In genomic region chr2:42106257-42106816, GRCh38 we compare ENCODE assay signal across 1 cellular context.
A peak's percentile ranks its signal among the peaks of the same experiment; 100 is the strongest.
TF ChIP-seq lines count a peak whose summit lies in the region.

No MANE protein-coding gene starts in this region.

TF ChIP-seq in HepG2, 621 proteins besides CTCF, POLR2A, EP300 and RAD21 (continued from another document and continues in another):
- TF ChIP-seq ZSCAN25 (CRISPR knock-in tag; IDR thresholded peaks at IDR 0.05), result peak; percentile 15; the same call in 1 of the 2 replicates
- TF ChIP-seq, protein P1, sequence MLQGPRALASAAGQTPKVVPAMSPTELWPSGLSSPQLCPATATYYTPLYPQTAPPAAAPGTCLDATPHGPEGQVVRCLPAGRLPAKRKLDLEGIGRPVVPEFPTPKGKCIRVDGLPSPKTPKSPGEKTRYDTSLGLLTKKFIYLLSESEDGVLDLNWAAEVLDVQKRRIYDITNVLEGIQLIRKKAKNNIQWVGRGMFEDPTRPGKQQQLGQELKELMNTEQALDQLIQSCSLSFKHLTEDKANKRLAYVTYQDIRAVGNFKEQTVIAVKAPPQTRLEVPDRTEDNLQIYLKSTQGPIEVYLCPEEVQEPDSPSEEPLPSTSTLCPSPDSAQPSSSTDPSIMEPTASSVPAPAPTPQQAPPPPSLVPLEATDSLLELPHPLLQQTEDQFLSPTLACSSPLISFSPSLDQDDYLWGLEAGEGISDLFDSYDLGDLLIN (CRISPR knock-in tag; IDR thresholded peaks at IDR 0.05; ENCODE audit: borderline replicate concordance), result 0 out of 2 replicates have a peak, but pooled peaks have one; percentile 42
- TF ChIP-seq, protein P2, sequence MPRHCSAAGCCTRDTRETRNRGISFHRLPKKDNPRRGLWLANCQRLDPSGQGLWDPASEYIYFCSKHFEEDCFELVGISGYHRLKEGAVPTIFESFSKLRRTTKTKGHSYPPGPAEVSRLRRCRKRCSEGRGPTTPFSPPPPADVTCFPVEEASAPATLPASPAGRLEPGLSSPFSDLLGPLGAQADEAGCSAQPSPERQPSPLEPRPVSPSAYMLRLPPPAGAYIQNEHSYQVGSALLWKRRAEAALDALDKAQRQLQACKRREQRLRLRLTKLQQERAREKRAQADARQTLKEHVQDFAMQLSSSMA (CRISPR knock-in tag; IDR thresholded peaks at IDR 0.05), result no peak; the same call in 1 of the 2 replicates
- 0 out of 2 replicates have a peak, but pooled peaks have one; percentile 2 for TF ChIP-seq TSC22D2 (CRISPR knock-in tag; IDR thresholded peaks at IDR 0.05; ENCODE audit: borderline replicate concordance)
- 0 out of 2 replicates have a peak, but pooled peaks have one; percentile 4 for TF ChIP-seq ZNF44 (CRISPR knock-in tag; IDR thresholded peaks at IDR 0.05)
- no peak for TF ChIP-seq ZNF549 (CRISPR knock-in tag; IDR thresholded peaks at IDR 0.05)
- 0 out of 2 replicates have a peak, but pooled peaks have one; percentile 5 for TF ChIP-seq ZNF878 (CRISPR knock-in tag; IDR thresholded peaks at IDR 0.05)
- TF ChIP-seq ZBTB3 (CRISPR knock-in tag; IDR thresholded peaks at IDR 0.05; ENCODE audit: borderline replicate concordance, low read depth), result 0 out of 2 replicates have a peak, but pooled peaks have one; percentile 3
- TF ChIP-seq SP1 (IDR thresholded peaks at IDR 0.05), result no peak
- no peak for TF ChIP-seq SP1 (CRISPR knock-in tag; IDR thresholded peaks at IDR 0.05)
- no peak for TF ChIP-seq ZSCAN5A (CRISPR knock-in tag; IDR thresholded peaks at IDR 0.05; ENCODE audit: borderline replicate concordance)
- TF ChIP-seq PITX1 (CRISPR knock-in tag; IDR thresholded peaks at IDR 0.05), result no peak
- no peak for TF ChIP-seq GTF2F1 (IDR thresholded peaks at IDR 0.05; ENCODE audit: low read length)
- 0 out of 2 replicates have a peak, but pooled peaks have one; percentile 81 for TF ChIP-seq STAT6 (CRISPR knock-in tag; IDR thresholded peaks at IDR 0.05; ENCODE audit: borderline replicate concordance)
- TF ChIP-seq IKZF5 (CRISPR knock-in tag; IDR thresholded peaks at IDR 0.05), result 0 out of 2 replicates have a peak, but pooled peaks have one; percentile 12
- 0 out of 2 replicates have a peak, but pooled peaks have one; percentile 9 for TF ChIP-seq CSRNP1 (CRISPR knock-in tag; IDR thresholded peaks at IDR 0.05)
- TF ChIP-seq RBFOX2 (IDR thresholded peaks at IDR 0.05; ENCODE audit: low read depth, low read length), result peak; percentile 68
- 0 out of 2 replicates have a peak, but pooled peaks have one; percentile 8 for TF ChIP-seq DRAP1 (CRISPR knock-in tag; IDR thresholded peaks at IDR 0.05)
- no peak for TF ChIP-seq NPAS2 (CRISPR knock-in tag; IDR thresholded peaks at IDR 0.05; ENCODE audit: borderline replicate concordance)
- 0 out of 2 replicates have a peak, but pooled peaks have one; percentile 52 for TF ChIP-seq SAFB2 (CRISPR knock-in tag; IDR thresholded peaks at IDR 0.05; ENCODE audit: borderline replicate concordance, low read depth)
- 0 out of 2 replicates have a peak, but pooled peaks have one; percentile 8 for TF ChIP-seq ZNF670 (CRISPR knock-in tag; IDR thresholded peaks at IDR 0.05; ENCODE audit: borderline replicate concordance)
- peak; percentile 3; the same call in 1 of the 2 replicates for TF ChIP-seq HMG20A (CRISPR knock-in tag; IDR thresholded peaks at IDR 0.05; ENCODE audit: borderline replicate concordance)
- TF ChIP-seq, protein P3, sequence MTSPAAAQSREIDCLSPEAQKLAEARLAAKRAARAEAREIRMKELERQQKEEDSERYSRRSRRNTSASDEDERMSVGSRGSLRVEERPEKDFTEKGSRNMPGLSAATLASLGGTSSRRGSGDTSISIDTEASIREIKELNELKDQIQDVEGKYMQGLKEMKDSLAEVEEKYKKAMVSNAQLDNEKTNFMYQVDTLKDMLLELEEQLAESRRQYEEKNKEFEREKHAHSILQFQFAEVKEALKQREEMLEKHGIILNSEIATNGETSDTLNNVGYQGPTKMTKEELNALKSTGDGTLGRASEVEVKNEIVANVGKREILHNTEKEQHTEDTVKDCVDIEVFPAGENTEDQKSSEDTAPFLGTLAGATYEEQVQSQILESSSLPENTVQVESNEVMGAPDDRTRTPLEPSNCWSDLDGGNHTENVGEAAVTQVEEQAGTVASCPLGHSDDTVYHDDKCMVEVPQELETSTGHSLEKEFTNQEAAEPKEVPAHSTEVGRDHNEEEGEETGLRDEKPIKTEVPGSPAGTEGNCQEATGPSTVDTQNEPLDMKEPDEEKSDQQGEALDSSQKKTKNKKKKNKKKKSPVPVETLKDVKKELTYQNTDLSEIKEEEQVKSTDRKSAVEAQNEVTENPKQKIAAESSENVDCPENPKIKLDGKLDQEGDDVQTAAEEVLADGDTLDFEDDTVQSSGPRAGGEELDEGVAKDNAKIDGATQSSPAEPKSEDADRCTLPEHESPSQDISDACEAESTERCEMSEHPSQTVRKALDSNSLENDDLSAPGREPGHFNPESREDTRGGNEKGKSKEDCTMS (CRISPR knock-in tag; conservative IDR thresholded peaks at IDR 0.05), result 0 out of 2 replicates have a peak, but pooled peaks have one; percentile 0
- TF ChIP-seq ZNF83 (CRISPR knock-in tag; IDR thresholded peaks at IDR 0.05; ENCODE audit: borderline replicate concordance), result 0 out of 2 replicates have a peak, but pooled peaks have one; percentile 18
- no peak for TF ChIP-seq SOX6 (IDR thresholded peaks at IDR 0.05)
- peak; percentile 27; the same call in 1 of the 2 replicates for TF ChIP-seq SOX6 (CRISPR knock-in tag; IDR thresholded peaks at IDR 0.05)
- TF ChIP-seq LBX2 (CRISPR knock-in tag; IDR thresholded peaks at IDR 0.05; ENCODE audit: borderline replicate concordance), result no peak
- TF ChIP-seq, protein P4, sequence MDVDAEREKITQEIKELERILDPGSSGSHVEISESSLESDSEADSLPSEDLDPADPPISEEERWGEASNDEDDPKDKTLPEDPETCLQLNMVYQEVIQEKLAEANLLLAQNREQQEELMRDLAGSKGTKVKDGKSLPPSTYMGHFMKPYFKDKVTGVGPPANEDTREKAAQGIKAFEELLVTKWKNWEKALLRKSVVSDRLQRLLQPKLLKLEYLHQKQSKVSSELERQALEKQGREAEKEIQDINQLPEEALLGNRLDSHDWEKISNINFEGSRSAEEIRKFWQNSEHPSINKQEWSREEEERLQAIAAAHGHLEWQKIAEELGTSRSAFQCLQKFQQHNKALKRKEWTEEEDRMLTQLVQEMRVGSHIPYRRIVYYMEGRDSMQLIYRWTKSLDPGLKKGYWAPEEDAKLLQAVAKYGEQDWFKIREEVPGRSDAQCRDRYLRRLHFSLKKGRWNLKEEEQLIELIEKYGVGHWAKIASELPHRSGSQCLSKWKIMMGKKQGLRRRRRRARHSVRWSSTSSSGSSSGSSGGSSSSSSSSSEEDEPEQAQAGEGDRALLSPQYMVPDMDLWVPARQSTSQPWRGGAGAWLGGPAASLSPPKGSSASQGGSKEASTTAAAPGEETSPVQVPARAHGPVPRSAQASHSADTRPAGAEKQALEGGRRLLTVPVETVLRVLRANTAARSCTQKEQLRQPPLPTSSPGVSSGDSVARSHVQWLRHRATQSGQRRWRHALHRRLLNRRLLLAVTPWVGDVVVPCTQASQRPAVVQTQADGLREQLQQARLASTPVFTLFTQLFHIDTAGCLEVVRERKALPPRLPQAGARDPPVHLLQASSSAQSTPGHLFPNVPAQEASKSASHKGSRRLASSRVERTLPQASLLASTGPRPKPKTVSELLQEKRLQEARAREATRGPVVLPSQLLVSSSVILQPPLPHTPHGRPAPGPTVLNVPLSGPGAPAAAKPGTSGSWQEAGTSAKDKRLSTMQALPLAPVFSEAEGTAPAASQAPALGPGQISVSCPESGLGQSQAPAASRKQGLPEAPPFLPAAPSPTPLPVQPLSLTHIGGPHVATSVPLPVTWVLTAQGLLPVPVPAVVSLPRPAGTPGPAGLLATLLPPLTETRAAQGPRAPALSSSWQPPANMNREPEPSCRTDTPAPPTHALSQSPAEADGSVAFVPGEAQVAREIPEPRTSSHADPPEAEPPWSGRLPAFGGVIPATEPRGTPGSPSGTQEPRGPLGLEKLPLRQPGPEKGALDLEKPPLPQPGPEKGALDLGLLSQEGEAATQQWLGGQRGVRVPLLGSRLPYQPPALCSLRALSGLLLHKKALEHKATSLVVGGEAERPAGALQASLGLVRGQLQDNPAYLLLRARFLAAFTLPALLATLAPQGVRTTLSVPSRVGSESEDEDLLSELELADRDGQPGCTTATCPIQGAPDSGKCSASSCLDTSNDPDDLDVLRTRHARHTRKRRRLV (CRISPR knock-in tag; IDR thresholded peaks at IDR 0.05), result peak; percentile 20; the same call in 1 of the 2 replicates
- TF ChIP-seq ZNF619 (CRISPR knock-in tag; IDR thresholded peaks at IDR 0.05), result no peak
- no peak for TF ChIP-seq ZNF589 (CRISPR knock-in tag; conservative IDR thresholded peaks at IDR 0.05)
- TF ChIP-seq TARDBP (CRISPR knock-in tag; IDR thresholded peaks at IDR 0.05), result 0 out of 2 replicates have a peak, but pooled peaks have one; percentile 1
- no peak for TF ChIP-seq NFE2 (CRISPR knock-in tag; IDR thresholded peaks at IDR 0.05)
- 0 out of 2 replicates have a peak, but pooled peaks have one; percentile 17 for TF ChIP-seq ZNF354B (CRISPR knock-in tag; IDR thresholded peaks at IDR 0.05)
- no peak for TF ChIP-seq FOXA1 (IDR thresholded peaks at IDR 0.05)
- no peak for TF ChIP-seq FOXA1 (CRISPR knock-in tag; IDR thresholded peaks at IDR 0.05)
- TF ChIP-seq ZNF674 (CRISPR knock-in tag; IDR thresholded peaks at IDR 0.05; ENCODE audit: low read depth), result no peak
- 0 out of 2 replicates have a peak, but pooled peaks have one; percentile 34 for TF ChIP-seq SP140L (CRISPR knock-in tag; IDR thresholded peaks at IDR 0.05; ENCODE audit: borderline replicate concordance)
- 0 out of 2 replicates have a peak, but pooled peaks have one; percentile 67 for TF ChIP-seq NCOA1 (CRISPR knock-in tag; IDR thresholded peaks at IDR 0.05)
- 0 out of 2 replicates have a peak, but pooled peaks have one; percentile 3 for TF ChIP-seq TGIF2 (CRISPR knock-in tag; IDR thresholded peaks at IDR 0.05)
- no peak for TF ChIP-seq RXRA (CRISPR knock-in tag; IDR thresholded peaks at IDR 0.05)
- peak; percentile 15; the same call in 1 of the 2 replicates for TF ChIP-seq NAIF1 (CRISPR knock-in tag; IDR thresholded peaks at IDR 0.05; ENCODE audit: borderline replicate concordance)
- 0 out of 2 replicates have a peak, but pooled peaks have one; percentile 34 for TF ChIP-seq SMYD3 (CRISPR knock-in tag; IDR thresholded peaks at IDR 0.05)
- no peak for TF ChIP-seq RFXAP (CRISPR knock-in tag; IDR thresholded peaks at IDR 0.05; ENCODE audit: borderline replicate concordance)
- TF ChIP-seq RXRB (CRISPR knock-in tag; IDR thresholded peaks at IDR 0.05; ENCODE audit: borderline replicate concordance), result no peak; the same call in 1 of the 2 replicates
- TF ChIP-seq ZSCAN9 (CRISPR knock-in tag; IDR thresholded peaks at IDR 0.05; ENCODE audit: borderline replicate concordance), result no peak; the same call in 1 of the 2 replicates
- peak; percentile 73; the same call in 1 of the 2 replicates for TF ChIP-seq AKAP8 (CRISPR knock-in tag; IDR thresholded peaks at IDR 0.05)
